ENCODE assay signal across 19 cellular contexts in the genomic region with DNA sequence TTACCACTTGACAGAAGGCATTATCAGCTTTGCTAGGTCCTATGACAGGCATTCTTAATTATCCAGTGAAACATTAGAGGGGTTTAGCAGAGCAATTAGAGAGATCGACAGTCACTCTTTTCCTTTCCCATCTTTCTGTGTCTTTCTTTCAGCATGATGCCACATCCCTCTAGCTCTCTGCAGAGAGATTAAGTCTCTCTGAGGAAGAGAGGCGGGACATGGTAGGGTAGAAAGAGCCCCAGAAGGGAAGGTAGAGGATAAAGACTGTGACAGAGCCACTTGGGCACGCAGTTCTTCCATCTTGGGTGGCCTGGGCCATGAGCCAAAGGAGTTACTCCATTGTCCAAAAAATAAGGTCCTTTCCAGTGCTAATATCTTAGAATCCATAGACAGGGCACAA. TPM values are rescaled to one million over a fixed set of nuclear protein-coding genes. Genes with fewer than 3 reads are reported as not detected.
DNase-seq lines count a peak whose midpoint lies in the region; TF ChIP-seq lines count a peak whose summit lies in the region.
"Had no signal": no experiment of that assay in that cellular context is flagged by ENCODE, and none has a peak within 500 bp of the region (broad histone marks: within the 10 kb centered on the region; RNA-seq: fewer than 3 reads in every experiment).

No MANE protein-coding gene starts in this region.

- TF ChIP-seq POLR2A in breast epithelium (IDR thresholded peaks at IDR 0.05), result no peak

- no peaks in the 10 kb centered on the region for H3K9me2 ChIP-seq in Loucy (replicated peaks; ENCODE audit: low read depth, low read length)

- H2AK5ac ChIP-seq in neuronal stem cell (ENCODE audit: low read depth, low read length), result no peak overlapping the region

- intact Hi-C loops in breast epithelium (cut with DNase I; ENCODE audit: low total_unique reads), result no loop called here

- H4K8ac ChIP-seq in neuronal stem cell (ENCODE audit: low read depth, low read length), result no peak overlapping the region

- no peaks in the 10 kb centered on the region for H4K20me1 ChIP-seq in Loucy (ENCODE audit: insufficient read depth, low read length, poor library complexity, severe bottlenecking)

- 0 out of 2 replicates have a peak overlapping the region, but pooled peaks have one; percentile 26 for H2AFZ ChIP-seq in Loucy (ENCODE audit: low read length)
- no peak overlapping the region for H2AFZ ChIP-seq in neuronal stem cell (ENCODE audit: low read length)

- H3K9ac ChIP-seq in Loucy (ENCODE audit: low read depth, low read length, poor library complexity, severe bottlenecking) (no peak overlapping the region), neuronal stem cell (ENCODE audit: low read depth, low read length, poor library complexity) (no peak overlapping the region)

- TF ChIP-seq CTCF in Loucy (conservative IDR thresholded peaks at IDR 0.05; ENCODE audit: low read length) (no peak), breast epithelium (IDR thresholded peaks at IDR 0.05) (no peak)

- no peak overlapping the region for H4K91ac ChIP-seq in neuronal stem cell (ENCODE audit: low read depth, low read length, poor library complexity)

- H3K36me3 ChIP-seq in Loucy (ENCODE audit: insufficient read depth, low read length) (no peaks in the 10 kb centered on the region), breast epithelium (no peaks in the 10 kb centered on the region), neuronal stem cell (replicated peaks in 1 of 2; ENCODE audit: control insufficient read depth in 2 of 2, insufficient read depth in 2 of 2, low read length in 2 of 2) (no peaks in the 10 kb centered on the region)
- H3K36me3 ChIP-seq: HAP-1 had no signal

- H3K27ac ChIP-seq in breast epithelium, result no peak overlapping the region
- no peak overlapping the region for H3K27ac ChIP-seq in neuronal stem cell (replicated peaks; ENCODE audit: low read length)

- no peak overlapping the region for H3K23ac ChIP-seq in neuronal stem cell (ENCODE audit: low read depth, low read length, poor library complexity)

- H2BK5ac ChIP-seq in neuronal stem cell (ENCODE audit: low read length), result no peak overlapping the region

- no peak overlapping the region for H2BK120ac ChIP-seq in neuronal stem cell (ENCODE audit: low read depth, low read length)

- H3K79me2 ChIP-seq in Loucy (ENCODE audit: insufficient read depth, low read length), result no peaks in the 10 kb centered on the region

- DNase-seq in D341Med (ENCODE audit: low spot score), result peak; percentile 58
- DNase-seq in NCI-H524 (lab: John Stamatoyannopoulos, UW), result peak; percentile 90 to 97
- peak; percentile 11 for DNase-seq in SK-N-DZ (ENCODE audit: low spot score)
- no peak for DNase-seq in AG20443 (ENCODE audit: low spot score)
- no peak for DNase-seq in breast epithelium (ENCODE audit: low spot score in 2 of 2)
- no peak for DNase-seq in NCI-H748 treated with DMSO at 0.1 percent for 48 hours (lab: John Stamatoyannopoulos, UW)
- no peak for DNase-seq in neuronal stem cell (ENCODE audit: low spot score)
- DNase-seq: ACHN; C1 segment of cervical spinal cord; CD4-positive, alpha-beta T cell; COR-L47; DMS79 treated with DMSO at 0.1 percent for 48 hours; EL; GOT3 had no signal

- no peaks in the 10 kb centered on the region for H3K27me3 ChIP-seq in Loucy (ENCODE audit: insufficient read depth, low read length, poor library complexity, severe bottlenecking)
- H3K27me3 ChIP-seq in breast epithelium, result no peaks in the 10 kb centered on the region
- peaks cover 0 to 4% (median 0%) of the 10 kb centered on the region in 3 experiments for H3K27me3 ChIP-seq in neuronal stem cell (ENCODE audit: control insufficient read depth in 3 of 3, insufficient read depth in 3 of 3, low read depth in 1 of 3, low read length in 3 of 3)

- H3K4me2 ChIP-seq in Loucy (ENCODE audit: low read depth, low read length, poor library complexity, severe bottlenecking) (no peak overlapping the region), neuronal stem cell (ENCODE audit: insufficient read depth, low read length, poor library complexity, severe bottlenecking) (no peak overlapping the region)

- H3K4me3 ChIP-seq in Loucy (ENCODE audit: low read length, poor library complexity, severe bottlenecking), result no peak overlapping the region
- no peak overlapping the region for H3K4me3 ChIP-seq in breast epithelium
- H3K4me3 ChIP-seq in neuronal stem cell (ENCODE audit: low read length in 2 of 2), result no peak overlapping the region
- H3K4me3 ChIP-seq: HAP-1 had no signal

- no peak overlapping the region for H3K4ac ChIP-seq in neuronal stem cell (ENCODE audit: low read length)

- no CpG with 5 or more reads among the region's 3 CpGs for WGBS in neuronal stem cell (ENCODE audit: extremely low coverage in 2 of 2, insufficient read length in 2 of 2, insufficient replicate concordance in 1 of 2), 2 donors

- no peaks in the 10 kb centered on the region for H3K4me1 ChIP-seq in Loucy (ENCODE audit: insufficient read depth, low read length, poor library complexity, severe bottlenecking)
- H3K4me1 ChIP-seq in breast epithelium, result no peaks in the 10 kb centered on the region
- H3K4me1 ChIP-seq in neuronal stem cell (ENCODE audit: control insufficient read depth in 2 of 2, insufficient read depth in 1 of 2, low read depth in 1 of 2, low read length in 2 of 2), result peaks cover 0 to 2% of the 10 kb centered on the region in 2 donors
- H3K4me1 ChIP-seq: HAP-1 had no signal

- no peaks in the 10 kb centered on the region for H3F3A ChIP-seq in Loucy (ENCODE audit: low read depth)

- H3K18ac ChIP-seq in neuronal stem cell (ENCODE audit: low read length), result no peak overlapping the region

- no peaks in the 10 kb centered on the region for H3K9me3 ChIP-seq in Loucy (ENCODE audit: insufficient read depth, low read depth, low read length)
- no peaks in the 10 kb centered on the region for H3K9me3 ChIP-seq in breast epithelium
- H3K9me3 ChIP-seq in neuronal stem cell (replicated peaks in 1 of 2; ENCODE audit: control insufficient read depth in 2 of 2, insufficient read depth in 1 of 2, low read depth in 1 of 2, low read length in 2 of 2), result no peaks in the 10 kb centered on the region
- H3K9me3 ChIP-seq: HAP-1 had no signal

- H2BK15ac ChIP-seq in neuronal stem cell (ENCODE audit: low read length), result no peak overlapping the region

- no peak overlapping the region for H2BK12ac ChIP-seq in neuronal stem cell (ENCODE audit: low read length)

- no peaks in the 10 kb centered on the region for H3K79me1 ChIP-seq in neuronal stem cell (ENCODE audit: low read depth, low read length)

- H3K14ac ChIP-seq in neuronal stem cell (ENCODE audit: low read length), result no peak overlapping the region

RNA-seq across cellular contexts. Expression of a gene that starts 55.8 kb away (rescaled TPM):
- not detected in 2 replicates for polyA plus RNA-seq in SK-N-DZ (2014; cell fraction: cytosol; rRNA removed)
- polyA plus RNA-seq in SK-N-DZ (2014; cell fraction: nucleus; rRNA removed), result not detected in 2 replicates
- total RNA-seq in breast epithelium, result 1 to 10 TPM in 1 of 3 donors, not detected in 2; 1.6 TPM
- not detected for polyA plus RNA-seq in neuronal stem cell (2013, experiment 1 of 2)
- polyA plus RNA-seq in neuronal stem cell (2013, experiment 2 of 2), result 0.01 TPM
- total RNA-seq: A172, HT1080 had no signal
- polyA plus RNA-seq: IgD-negative memory B cell had no signal

Comparison
In these comparisons a context has a peak if more than half of its experiments do, and no peak if none do; other contexts are left out.
1. DNase-seq: peak in D341Med (single experiment), NCI-H524 (2 of 2) and SK-N-DZ (single experiment); none in AG20443 (single experiment), breast epithelium (0 of 2), NCI-H748 treated with DMSO at 0.1 percent for 48 hours (single experiment) and neuronal stem cell (single experiment).